Comparison of ENCODE assay signal across 18 cellular contexts in genomic region chr16:88602091-88602490, GRCh38. TPM values are rescaled to one million over a fixed set of nuclear protein-coding genes. Genes with fewer than 3 reads are reported as not detected.
A peak's percentile ranks its signal among the peaks of the same experiment; 100 is the strongest.
DNase-seq lines count a peak whose midpoint lies in the region; ATAC-seq, FAIRE-seq and TF ChIP-seq lines count a peak whose summit lies in the region.
"Had no signal": no experiment of that assay in that cellular context is flagged by ENCODE, and none has a peak within 500 bp of the region (broad histone marks: within the 10 kb centered on the region; RNA-seq: fewer than 3 reads in every experiment).

No MANE protein-coding gene starts in this region.

- H3K36me3 Mint-ChIP-seq in activated T-helper 17 cell treated with anti-CD3 and anti-CD28 coated beads, Interleukin-2, amount 50 U/mL, for 72 hours (ENCODE audit: low read depth): peaks cover 94% of the 10 kb centered on the region
- H3K36me3 Mint-ChIP-seq in stimulated activated effector memory CD8-positive, alpha-beta T cell treated with anti-CD3 and anti-CD28 coated beads, Interleukin-12 subunit alpha, Interleukin-12 subunit beta, amount 100 ng/mL, for 72 hours: peaks cover 95% of the 10 kb centered on the region

- TF ChIP-seq CTCF in left lung (IDR thresholded peaks at IDR 0.05) (no peak), testis (IDR thresholded peaks at IDR 0.05) (no peak)

- ATAC-seq in activated T-helper 17 cell treated with anti-CD3 and anti-CD28 coated beads, Interleukin-2, amount 50 U/mL, for 72 hours (replicated peaks): no peak
- ATAC-seq in left lung: peak; percentile 76
- no peak for ATAC-seq in stimulated activated effector memory CD8-positive, alpha-beta T cell treated with anti-CD3 and anti-CD28 coated beads, Interleukin-12 subunit alpha, Interleukin-12 subunit beta, amount 100 ng/mL, for 72 hours
- ATAC-seq: HCT116 had no signal

- no peaks in the 10 kb centered on the region for H3K9me3 ChIP-seq in left lung
- H3K9me3 ChIP-seq in testis: no peaks in the 10 kb centered on the region
- no peaks in the 10 kb centered on the region for H3K9me3 ChIP-seq in HAP-1
- H3K9me3 ChIP-seq: SJSA1 had no signal

- no peaks in the 10 kb centered on the region for H3K79me1 ChIP-seq in mesendoderm (ENCODE audit: low read length)

- no peak overlapping the region for H4K8ac ChIP-seq in mesendoderm (ENCODE audit: low read depth, low read length)

- no peak for TF ChIP-seq POLR2A in testis (IDR thresholded peaks at IDR 0.05)

- WGBS in testis, 2 donors: 80 to 97% methylated on average over 1 to 7 of the region's 7 CpGs
- WGBS in mesendoderm (ENCODE audit: extremely low coverage, insufficient coverage, low lambda C conversion rate): no CpG with 5 or more reads among the region's 7 CpGs

- no peak overlapping the region for H2AK5ac ChIP-seq in mesendoderm (ENCODE audit: low read length)

- no peak overlapping the region for H3K9ac ChIP-seq in mesendoderm (ENCODE audit: low read length)

- intact Hi-C loops in left lung (cut with DNase I) (no loop called here), testis (cut with DNase I; ENCODE audit: low total_unique reads) (no loop called here)

- H3K4me3 Mint-ChIP-seq in activated T-helper 17 cell treated with anti-CD3 and anti-CD28 coated beads, Interleukin-2, amount 50 U/mL, for 72 hours: no peak overlapping the region
- H3K4me3 Mint-ChIP-seq in stimulated activated effector memory CD8-positive, alpha-beta T cell treated with anti-CD3 and anti-CD28 coated beads, Interleukin-12 subunit alpha, Interleukin-12 subunit beta, amount 100 ng/mL, for 72 hours: no peak overlapping the region
- H3K4me3 Mint-ChIP-seq: CD4-positive, CD25-positive, alpha-beta regulatory T cell had no signal

- H2BK5ac ChIP-seq in mesendoderm (ENCODE audit: low read length): no peak overlapping the region

- DNase-seq in HTR-8/SVneo (ENCODE audit: insufficient read length, low spot score): no peak
- DNase-seq in left lung: peak; percentile 74 to 81
- DNase-seq in stimulated activated effector memory CD8-positive, alpha-beta T cell treated with anti-CD3 and anti-CD28 coated beads, Interleukin-12 subunit alpha, Interleukin-12 subunit beta, amount 100 ng/mL, for 72 hours (ENCODE audit: low spot score in 2 of 2): no peak
- no peak for DNase-seq in testis
- no peak for DNase-seq in HAP-1 (ENCODE audit: low spot score in 2 of 2)
- DNase-seq in mesendoderm: no peak
- DNase-seq: ACHN; AML-193; CD4-positive, CD25-positive, alpha-beta regulatory T cell; DMS53; KG1; NCI-H146; NCI-H345; NCI-H69 had no signal

- H3K36me3 ChIP-seq in left lung (peaks cover 0 to 86% of the 10 kb centered on the region in 2 donors), testis (ENCODE audit: low read depth, missing control alignments) (no peaks in the 10 kb centered on the region), HAP-1 (replicated peaks) (peaks cover 45% of the 10 kb centered on the region), mesendoderm (ENCODE audit: control insufficient read depth, insufficient read depth, low read length) (peaks cover 13% of the 10 kb centered on the region)

- peaks cover 15 to 54% of the 10 kb centered on the region in 2 donors for H3K4me1 ChIP-seq in left lung
- H3K4me1 ChIP-seq in testis: no peaks in the 10 kb centered on the region
- no peaks in the 10 kb centered on the region for H3K4me1 ChIP-seq in HAP-1
- H3K4me1 ChIP-seq in mesendoderm (ENCODE audit: control insufficient read depth, low read depth, low read length): no peaks in the 10 kb centered on the region
- H3K4me1 ChIP-seq: SJSA1 had no signal

- H3K18ac ChIP-seq in mesendoderm (ENCODE audit: low read length): no peak overlapping the region

- H3K9me3 Mint-ChIP-seq in activated T-helper 17 cell treated with anti-CD3 and anti-CD28 coated beads, Interleukin-2, amount 50 U/mL, for 72 hours: no peaks in the 10 kb centered on the region
- no peaks in the 10 kb centered on the region for H3K9me3 Mint-ChIP-seq in stimulated activated effector memory CD8-positive, alpha-beta T cell treated with anti-CD3 and anti-CD28 coated beads, Interleukin-12 subunit alpha, Interleukin-12 subunit beta, amount 100 ng/mL, for 72 hours
- H3K9me3 Mint-ChIP-seq: CD4-positive, CD25-positive, alpha-beta regulatory T cell had no signal

- peak; percentile 33 for FAIRE-seq in HTR-8/SVneo (lab: Jason Lieb, UNC)

- H3K4me2 ChIP-seq in mesendoderm (ENCODE audit: low read length): no peak overlapping the region
- H3K4me2 ChIP-seq: PC-9 had no signal

- no peak overlapping the region for H3K23ac ChIP-seq in mesendoderm (ENCODE audit: low read length)

- H3K27ac ChIP-seq in left lung (no peak overlapping the region), testis (no peak overlapping the region), mesendoderm (ENCODE audit: low read depth, low read length) (no peak overlapping the region)
- H3K27ac ChIP-seq: PC-9, SJSA1 had no signal

- H2BK120ac ChIP-seq in mesendoderm (ENCODE audit: low read depth, low read length): no peak overlapping the region

- no peak overlapping the region for H3K56ac ChIP-seq in mesendoderm (ENCODE audit: low read length)

- in situ Hi-C loops in HAP-1 (cut with MboI; ENCODE audit: low sequenced_read_pairs): no loop called here

- H2BK15ac ChIP-seq in mesendoderm (replicated peaks; ENCODE audit: low read depth): no peak overlapping the region

- H3K4ac ChIP-seq in mesendoderm (ENCODE audit: low read depth, low read length): no peak overlapping the region

- H3K27ac Mint-ChIP-seq in activated T-helper 17 cell treated with anti-CD3 and anti-CD28 coated beads, Interleukin-2, amount 50 U/mL, for 72 hours: peak overlapping the region; percentile 61
- peak overlapping the region; percentile 86 for H3K27ac Mint-ChIP-seq in stimulated activated effector memory CD8-positive, alpha-beta T cell treated with anti-CD3 and anti-CD28 coated beads, Interleukin-12 subunit alpha, Interleukin-12 subunit beta, amount 100 ng/mL, for 72 hours

- H3K4me1 Mint-ChIP-seq in activated T-helper 17 cell treated with anti-CD3 and anti-CD28 coated beads, Interleukin-2, amount 50 U/mL, for 72 hours: no peaks in the 10 kb centered on the region
- H3K4me1 Mint-ChIP-seq in stimulated activated effector memory CD8-positive, alpha-beta T cell treated with anti-CD3 and anti-CD28 coated beads, Interleukin-12 subunit alpha, Interleukin-12 subunit beta, amount 100 ng/mL, for 72 hours: peaks cover 13% of the 10 kb centered on the region

- no peak overlapping the region for H3K4me3 ChIP-seq in left lung
- H3K4me3 ChIP-seq in testis: no peak overlapping the region
- H3K4me3 ChIP-seq in HAP-1: no peak overlapping the region
- no peak overlapping the region for H3K4me3 ChIP-seq in mesendoderm (ENCODE audit: low read length)
- H3K4me3 ChIP-seq: PC-9, SJSA1 had no signal

- H3K27me3 Mint-ChIP-seq in activated T-helper 17 cell treated with anti-CD3 and anti-CD28 coated beads, Interleukin-2, amount 50 U/mL, for 72 hours: no peaks in the 10 kb centered on the region
- H3K27me3 Mint-ChIP-seq: CD4-positive, CD25-positive, alpha-beta regulatory T cell had no signal

- no peaks in the 10 kb centered on the region for H3K27me3 ChIP-seq in left lung
- no peaks in the 10 kb centered on the region for H3K27me3 ChIP-seq in testis
- H3K27me3 ChIP-seq in HAP-1 (ENCODE audit: low read depth): no peaks in the 10 kb centered on the region
- no peaks in the 10 kb centered on the region for H3K27me3 ChIP-seq in mesendoderm (ENCODE audit: insufficient read depth, low read length, poor library complexity)
- H3K27me3 ChIP-seq: SJSA1 had no signal

- H3K79me2 ChIP-seq in mesendoderm (ENCODE audit: control insufficient read depth, insufficient read depth, low read length): no peaks in the 10 kb centered on the region

- H4K5ac ChIP-seq in mesendoderm (ENCODE audit: low read length): no peak overlapping the region

RNA-seq across cellular contexts. Expression of gene ZC3H18, which starts 31.9 kb away (rescaled TPM):
- total RNA-seq in activated T-helper 17 cell treated with anti-CD3 and anti-CD28 coated beads, Interleukin-2, amount 50 U/mL, for 72 hours: 100 to 1,000 TPM; 103 TPM
- total RNA-seq in left lung: 10 to 100 TPM; 37.1 to 48.2 TPM
- 10 to 100 TPM; 53.8 to 63.7 TPM for total RNA-seq in testis
- polyA plus RNA-seq in testis (ENCODE audit: insufficient read depth, low read depth, low replicate concordance): 59.6 TPM
- polyA plus RNA-seq in mesendoderm (2013, experiment 1 of 2): 44.2 TPM
- 44.8 TPM for polyA plus RNA-seq in mesendoderm (2013, experiment 2 of 2)

RNA-seq across cellular contexts. Expression of gene IL17C, which starts 36.3 kb away (rescaled TPM):
- total RNA-seq in activated T-helper 17 cell treated with anti-CD3 and anti-CD28 coated beads, Interleukin-2, amount 50 U/mL, for 72 hours: under 1 TPM; 0.42 to 0.56 TPM
- total RNA-seq in left lung: not detected
- 1 to 10 TPM in 1 of 2 donors, under 1 TPM in 1; 0.99 to 1.5 TPM for total RNA-seq in testis
- polyA plus RNA-seq in testis (ENCODE audit: insufficient read depth, low read depth, low replicate concordance): 0.75 TPM
- 0.15 TPM for polyA plus RNA-seq in mesendoderm (2013, experiment 1 of 2)
- polyA plus RNA-seq in mesendoderm (2013, experiment 2 of 2): 0.21 TPM
- total RNA-seq: PC-9, SJSA1 had no signal
- polyA plus RNA-seq: CD4-positive, CD25-positive, alpha-beta regulatory T cell had no signal

RNA-seq across cellular contexts. Expression of gene CYBA, which starts 48.8 kb away (rescaled TPM):
- 100 to 1,000 TPM; 242 to 290 TPM for total RNA-seq in activated T-helper 17 cell treated with anti-CD3 and anti-CD28 coated beads, Interleukin-2, amount 50 U/mL, for 72 hours
- 100 to 1,000 TPM; 243 to 396 TPM for total RNA-seq in left lung
- total RNA-seq in testis: 10 to 100 TPM; 11.7 to 34.9 TPM
- 40.0 TPM for polyA plus RNA-seq in testis (ENCODE audit: insufficient read depth, low read depth, low replicate concordance)
- polyA plus RNA-seq in mesendoderm (2013, experiment 1 of 2): 78.8 TPM
- 83.5 TPM for polyA plus RNA-seq in mesendoderm (2013, experiment 2 of 2)
- total RNA-seq: SJSA1 had no signal

Comparison
In these comparisons a context has a peak if more than half of its experiments do, and no peak if none do; other contexts are left out.
1. DNase-seq: peak in left lung (2 of 2); none in HTR-8/SVneo (single experiment), stimulated activated effector memory CD8-positive, alpha-beta T cell treated with anti-CD3 and anti-CD28 coated beads, Interleukin-12 subunit alpha, Interleukin-12 subunit beta, amount 100 ng/mL, for 72 hours (0 of 2), testis (single experiment), HAP-1 (0 of 2) and mesendoderm (single experiment).
2. RNA of gene CYBA, which starts 48.8 kb away (total RNA-seq): 243 to 396 TPM in left lung and 242 to 290 TPM in activated T-helper 17 cell treated with anti-CD3 and anti-CD28 coated beads, Interleukin-2, amount 50 U/mL, for 72 hours; 11.7 to 34.9 TPM in testis; every median in the first group is over 4 times any median in the second.